Comparison of ENCODE assay signal across 10 cellular contexts in the genomic region with DNA sequence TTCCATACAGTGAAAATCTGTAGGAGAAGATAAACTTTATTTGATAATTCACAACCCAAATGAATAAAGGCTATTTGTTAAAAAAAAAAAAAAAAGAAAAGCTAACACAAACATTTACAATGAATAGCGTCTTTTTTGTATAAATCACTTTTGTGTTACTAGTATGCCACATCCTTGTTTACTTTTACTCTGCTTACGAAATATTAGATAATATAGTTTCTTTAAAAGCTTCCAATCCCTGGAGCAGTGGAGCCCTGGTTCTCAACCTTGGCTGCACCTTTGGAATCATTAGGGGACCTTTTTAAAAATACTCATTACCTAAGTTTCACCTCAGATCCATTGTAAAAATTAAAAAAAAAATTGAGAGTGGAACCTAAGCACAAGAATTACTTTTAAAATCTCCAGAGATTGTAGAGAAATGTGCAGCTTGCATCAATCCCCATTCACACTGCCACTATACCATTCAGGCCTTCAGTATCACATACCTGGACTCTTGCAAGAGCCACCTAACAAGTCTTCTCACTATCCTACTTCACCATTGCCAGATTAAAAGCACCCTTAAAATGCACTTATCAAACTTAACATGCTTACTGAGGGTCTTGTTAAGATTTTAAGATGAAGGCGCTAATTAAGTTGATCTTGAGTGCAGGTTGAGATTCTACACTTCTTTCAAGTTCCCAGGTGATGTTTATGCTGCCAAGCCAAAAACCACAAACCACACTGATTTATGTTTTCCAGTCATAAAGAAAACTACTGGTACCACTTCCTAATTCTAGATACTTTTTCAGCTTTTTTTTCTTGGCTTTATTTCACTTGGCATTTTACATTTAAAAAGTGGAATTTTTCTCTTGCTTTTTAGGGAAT. TPM values are rescaled to one million over a fixed set of nuclear protein-coding genes. Genes with fewer than 3 reads are reported as not detected.
DNase-seq lines count a peak whose midpoint lies in the region; ATAC-seq and TF ChIP-seq lines count a peak whose summit lies in the region.
"Had no signal": no experiment of that assay in that cellular context is flagged by ENCODE, and none has a peak within 500 bp of the region (broad histone marks: within the 10 kb centered on the region; RNA-seq: fewer than 3 reads in every experiment).

No MANE protein-coding gene starts in this region.

- no peaks in the 10 kb centered on the region for H3K9me3 ChIP-seq in left lung
- H3K9me3 ChIP-seq: A549 had no signal

- H3K27ac Mint-ChIP-seq in activated CD8-positive, alpha-beta T cell treated with anti-CD3 and anti-CD28 coated beads for 36 hours, result no peak overlapping the region
- H3K27ac Mint-ChIP-seq in activated CD8-positive, alpha-beta T cell treated with anti-CD3 and anti-CD28 coated beads, Interleukin-2, amount 10 ng/mL, durations not matched to agents 7 days and 5 days, result no peak overlapping the region
- H3K27ac Mint-ChIP-seq: stimulated activated naive CD8-positive, alpha-beta T cell treated with anti-CD3 and anti-CD28 coated beads, Interleukin-15, Interleukin-2, amounts not matched to agents 100 ng/mL and 50 ng/mL, for 24 hours had no signal

- DNase-seq in activated CD8-positive, alpha-beta T cell treated with anti-CD3 and anti-CD28 coated beads for 36 hours, result peak; percentile 16
- DNase-seq in activated CD8-positive, alpha-beta T cell treated with anti-CD3 and anti-CD28 coated beads, Interleukin-2, amount 10 ng/mL, durations not matched to agents 7 days and 5 days, result no peak
- DNase-seq in left lung, result no peak
- DNase-seq in activated effector memory CD4-positive, alpha-beta T cell treated with anti-CD3 and anti-CD28 coated beads, Interleukin-2, amount 50 U/mL, for 16 hours, result no peak
- no peak for DNase-seq in pons (ENCODE audit: low spot score)
- DNase-seq in NCI-H446 (lab: John Stamatoyannopoulos, UW), result no peak

- peak; percentile 55 for ATAC-seq in activated CD8-positive, alpha-beta T cell treated with anti-CD3 and anti-CD28 coated beads for 36 hours
- ATAC-seq in activated CD8-positive, alpha-beta T cell treated with anti-CD3 and anti-CD28 coated beads, Interleukin-2, amount 10 ng/mL, durations not matched to agents 7 days and 5 days, result no peak
- ATAC-seq in HG02610 (IDR thresholded peaks at IDR 0.05; ENCODE audit: unreplicated experiment) (peak; percentile 95), HG03571 (IDR thresholded peaks at IDR 0.05; ENCODE audit: unreplicated experiment) (peak; percentile 95), left lung (peak; percentile 85)
- ATAC-seq: A549 had no signal

- POLR2A ChIA-PET in activated CD8-positive, alpha-beta T cell treated with anti-CD3 and anti-CD28 coated beads for 36 hours (lab: Charles Lee), result no interaction called here
- POLR2A ChIA-PET in activated CD8-positive, alpha-beta T cell treated with anti-CD3 and anti-CD28 coated beads, Interleukin-2, amount 10 ng/mL, durations not matched to agents 7 days and 5 days (lab: Charles Lee), result interaction anchor here (0.7 kb wide), 1 partner anchor 598 kb away, joined by 3 read pairs; no protein-coding TSS in a partner anchor

- H3K4me1 Mint-ChIP-seq in activated CD8-positive, alpha-beta T cell treated with anti-CD3 and anti-CD28 coated beads for 36 hours (ENCODE audit: low read depth), result peaks cover 9% of the 10 kb centered on the region
- H3K4me1 Mint-ChIP-seq in activated CD8-positive, alpha-beta T cell treated with anti-CD3 and anti-CD28 coated beads, Interleukin-2, amount 10 ng/mL, durations not matched to agents 7 days and 5 days (ENCODE audit: low read depth), result peaks cover 8% of the 10 kb centered on the region

- TF ChIP-seq CTCF in activated CD8-positive, alpha-beta T cell treated with anti-CD3 and anti-CD28 coated beads for 36 hours (IDR thresholded peaks at IDR 0.05), result no peak
- TF ChIP-seq CTCF in left lung (IDR thresholded peaks at IDR 0.05), result no peak

- CTCF ChIA-PET in activated CD8-positive, alpha-beta T cell treated with anti-CD3 and anti-CD28 coated beads for 36 hours (lab: Charles Lee), result no interaction called here
- CTCF ChIA-PET in activated CD8-positive, alpha-beta T cell treated with anti-CD3 and anti-CD28 coated beads, Interleukin-2, amount 10 ng/mL, durations not matched to agents 7 days and 5 days (lab: Charles Lee), result no interaction called here

- no peaks in the 10 kb centered on the region for H3K27me3 Mint-ChIP-seq in activated CD8-positive, alpha-beta T cell treated with anti-CD3 and anti-CD28 coated beads for 36 hours
- H3K27me3 Mint-ChIP-seq in activated CD8-positive, alpha-beta T cell treated with anti-CD3 and anti-CD28 coated beads, Interleukin-2, amount 10 ng/mL, durations not matched to agents 7 days and 5 days (ENCODE audit: low read depth), result no peaks in the 10 kb centered on the region
- H3K27me3 Mint-ChIP-seq: stimulated activated naive CD8-positive, alpha-beta T cell treated with anti-CD3 and anti-CD28 coated beads, Interleukin-15, Interleukin-2, amounts not matched to agents 100 ng/mL and 50 ng/mL, for 24 hours had no signal

- H3K27me3 ChIP-seq in left lung, result peaks cover 0 to 5% of the 10 kb centered on the region in 2 donors

- intact Hi-C loops in activated CD8-positive, alpha-beta T cell treated with anti-CD3 and anti-CD28 coated beads for 36 hours (cut with micrococcal nuclease), result no loop called here
- intact Hi-C loops in left lung (cut with DNase I), result no loop called here

- H3K4me3 Mint-ChIP-seq in activated CD8-positive, alpha-beta T cell treated with anti-CD3 and anti-CD28 coated beads for 36 hours, result no peak overlapping the region
- no peak overlapping the region for H3K4me3 Mint-ChIP-seq in activated CD8-positive, alpha-beta T cell treated with anti-CD3 and anti-CD28 coated beads, Interleukin-2, amount 10 ng/mL, durations not matched to agents 7 days and 5 days
- H3K4me3 Mint-ChIP-seq: stimulated activated naive CD8-positive, alpha-beta T cell treated with anti-CD3 and anti-CD28 coated beads, Interleukin-15, Interleukin-2, amounts not matched to agents 100 ng/mL and 50 ng/mL, for 24 hours had no signal

- no peak overlapping the region for H3K27ac ChIP-seq in left lung
- H3K27ac ChIP-seq: A549 had no signal

- no peak overlapping the region for H3K4me3 ChIP-seq in left lung
- H3K4me3 ChIP-seq: A549 had no signal

- H3K9me3 Mint-ChIP-seq in activated CD8-positive, alpha-beta T cell treated with anti-CD3 and anti-CD28 coated beads for 36 hours, result no peaks in the 10 kb centered on the region
- H3K9me3 Mint-ChIP-seq in activated CD8-positive, alpha-beta T cell treated with anti-CD3 and anti-CD28 coated beads, Interleukin-2, amount 10 ng/mL, durations not matched to agents 7 days and 5 days (ENCODE audit: insufficient read depth), result no peaks in the 10 kb centered on the region
- H3K9me3 Mint-ChIP-seq: stimulated activated naive CD8-positive, alpha-beta T cell treated with anti-CD3 and anti-CD28 coated beads, Interleukin-15, Interleukin-2, amounts not matched to agents 100 ng/mL and 50 ng/mL, for 24 hours had no signal

- H3K36me3 ChIP-seq in left lung, result no peaks in the 10 kb centered on the region

- H3K36me3 Mint-ChIP-seq in activated CD8-positive, alpha-beta T cell treated with anti-CD3 and anti-CD28 coated beads for 36 hours (ENCODE audit: low read depth), result no peaks in the 10 kb centered on the region
- no peaks in the 10 kb centered on the region for H3K36me3 Mint-ChIP-seq in activated CD8-positive, alpha-beta T cell treated with anti-CD3 and anti-CD28 coated beads, Interleukin-2, amount 10 ng/mL, durations not matched to agents 7 days and 5 days (ENCODE audit: low read depth)

- H3K4me1 ChIP-seq in left lung, result no peaks in the 10 kb centered on the region

RNA-seq across cellular contexts. Expression of a gene that starts 59.7 kb away (rescaled TPM):
- 100 to 1,000 TPM; 101 to 106 TPM for total RNA-seq in activated CD8-positive, alpha-beta T cell treated with anti-CD3 and anti-CD28 coated beads for 36 hours
- 10 to 100 TPM; 68.1 to 73.7 TPM for total RNA-seq in activated CD8-positive, alpha-beta T cell treated with anti-CD3 and anti-CD28 coated beads, Interleukin-2, amount 10 ng/mL, durations not matched to agents 7 days and 5 days
- total RNA-seq in left lung, result 10 to 100 TPM; 43.4 to 51.4 TPM
